Comparison of ENCODE assay signal across 27 cellular contexts in genomic region chr22:49023879-49024774, GRCh38.
"Had no signal": no experiment of that assay in that cellular context is flagged by ENCODE, and none has a peak within 500 bp of the region (broad histone marks: within the 10 kb centered on the region; RNA-seq: fewer than 3 reads in every experiment).

No MANE protein-coding gene starts in this region.

- ATAC-seq: activated CD8-positive, alpha-beta memory T cell treated with anti-CD3 and anti-CD28 coated beads, Interleukin-2, amount 10 ng/mL, durations not matched to agents 7 days and 5 days; activated CD8-positive, alpha-beta T cell treated with anti-CD3 and anti-CD28 coated beads for 36 hours; activated naive CD4-positive, alpha-beta T cell treated with anti-CD3 and anti-CD28 coated beads, Interleukin-2, amount 50 U/mL, for 72 hours; effector memory CD8-positive, alpha-beta T cell; esophagus mucosa; stimulated activated naive CD8-positive, alpha-beta T cell treated with anti-CD3 and anti-CD28 coated beads, Interleukin-15, Interleukin-2, amounts not matched to agents 100 U/mL and 50 U/mL, for 24 hours had no signal

- H3K27me3 Mint-ChIP-seq: activated CD4-positive, alpha-beta T cell treated with anti-CD3 and anti-CD28 coated beads, Interleukin-2, amount 10 ng/mL, durations not matched to agents 7 days and 5 days; activated CD8-positive, alpha-beta memory T cell treated with anti-CD3 and anti-CD28 coated beads, Interleukin-2, amount 10 ng/mL, durations not matched to agents 7 days and 5 days had no signal

- H3K4me2 ChIP-seq: hepatocyte had no signal

- DNase-seq: activated CD4-positive, alpha-beta T cell treated with anti-CD3 and anti-CD28 coated beads, Interleukin-2, amount 10 ng/mL, durations not matched to agents 7 days and 5 days; activated CD4-positive, CD25-positive, alpha-beta regulatory T cell treated with anti-CD3 and anti-CD28 coated beads, Interleukin-2, amount 50 U/mL, for 72 hours; activated CD8-positive, alpha-beta memory T cell treated with anti-CD3 and anti-CD28 coated beads, Interleukin-2, amount 10 ng/mL, durations not matched to agents 7 days and 5 days; activated CD8-positive, alpha-beta T cell treated with anti-CD3 and anti-CD28 coated beads for 36 hours; activated T-cell treated with anti-CD3 and anti-CD28 coated beads for 4 hours; brain microvascular endothelial cell; central memory CD4-positive, alpha-beta T cell; colonic mucosa; effector memory CD8-positive, alpha-beta T cell; foreskin melanocyte; immature natural killer cell; kidney glomerular epithelial cell; mesenchymal stem cell; retina; stimulated activated CD4-positive, alpha-beta T cell treated with anti-CD3 and anti-CD28 coated beads, Interleukin-12 subunit alpha, Interleukin-12 subunit beta, amount 100 ng/mL, for 4 hours; stimulated activated CD4-positive, alpha-beta T cell treated with anti-CD3 and anti-CD28 coated beads, Interleukin-4, amount 100 ng/mL, for 4 hours; stimulated activated naive CD8-positive, alpha-beta T cell treated with anti-CD3 and anti-CD28 coated beads, Interleukin-15, Interleukin-2, amounts not matched to agents 100 U/mL and 50 U/mL, for 24 hours; substantia nigra had no signal

- H3K9me3 Mint-ChIP-seq: activated CD4-positive, alpha-beta T cell treated with anti-CD3 and anti-CD28 coated beads, Interleukin-2, amount 10 ng/mL, durations not matched to agents 7 days and 5 days; activated CD8-positive, alpha-beta T cell treated with anti-CD3 and anti-CD28 coated beads for 36 hours; activated naive CD4-positive, alpha-beta T cell treated with anti-CD3 and anti-CD28 coated beads, Interleukin-2, amount 50 U/mL, for 72 hours; activated T-helper 1 cell treated with anti-CD3 and anti-CD28 coated beads, Interleukin-12 subunit alpha, Interleukin-12 subunit beta, Interleukin-2, Interleukin-4 antibody, amounts not matched to agents 30 ng/mL and 10 ng/mL and 1 ng/mL, durations not matched to agents 14 hours and 24 hours and 36 hours; effector memory CD8-positive, alpha-beta T cell; immature natural killer cell had no signal

- H3K27ac Mint-ChIP-seq: activated CD4-positive, alpha-beta T cell treated with anti-CD3 and anti-CD28 coated beads, Interleukin-2, amount 10 ng/mL, durations not matched to agents 7 days and 5 days; activated CD8-positive, alpha-beta memory T cell treated with anti-CD3 and anti-CD28 coated beads, Interleukin-2, amount 10 ng/mL, durations not matched to agents 7 days and 5 days; activated CD8-positive, alpha-beta T cell treated with anti-CD3 and anti-CD28 coated beads for 36 hours; activated naive CD4-positive, alpha-beta T cell treated with anti-CD3 and anti-CD28 coated beads, Interleukin-2, amount 50 U/mL, for 72 hours; activated T-helper 1 cell treated with anti-CD3 and anti-CD28 coated beads, Interleukin-12 subunit alpha, Interleukin-12 subunit beta, Interleukin-2, Interleukin-4 antibody, amounts not matched to agents 30 ng/mL and 10 ng/mL and 1 ng/mL, durations not matched to agents 14 hours and 24 hours and 36 hours; effector memory CD8-positive, alpha-beta T cell; immature natural killer cell; progenitor cell of endocrine pancreas had no signal

- H3K4me1 ChIP-seq: ascending aorta, colonic mucosa, tibial nerve had no signal

- H3K27ac ChIP-seq: ascending aorta, brain microvascular endothelial cell, colonic mucosa, dorsolateral prefrontal cortex, hepatocyte, tibial nerve, VCaP had no signal

- H3K9me3 ChIP-seq: ascending aorta, colonic mucosa, tibial nerve had no signal

- H3K27me3 ChIP-seq: ascending aorta, brain microvascular endothelial cell, colonic mucosa, tibial nerve had no signal

- H3K4me3 Mint-ChIP-seq: activated CD4-positive, alpha-beta T cell treated with anti-CD3 and anti-CD28 coated beads, Interleukin-2, amount 10 ng/mL, durations not matched to agents 7 days and 5 days; activated CD8-positive, alpha-beta memory T cell treated with anti-CD3 and anti-CD28 coated beads, Interleukin-2, amount 10 ng/mL, durations not matched to agents 7 days and 5 days; activated CD8-positive, alpha-beta T cell treated with anti-CD3 and anti-CD28 coated beads for 36 hours; activated T-helper 1 cell treated with anti-CD3 and anti-CD28 coated beads, Interleukin-12 subunit alpha, Interleukin-12 subunit beta, Interleukin-2, Interleukin-4 antibody, amounts not matched to agents 30 ng/mL and 10 ng/mL and 1 ng/mL, durations not matched to agents 14 hours and 24 hours and 36 hours; effector memory CD8-positive, alpha-beta T cell; immature natural killer cell had no signal

- H3K4me1 Mint-ChIP-seq: activated CD4-positive, alpha-beta T cell treated with anti-CD3 and anti-CD28 coated beads, Interleukin-2, amount 10 ng/mL, durations not matched to agents 7 days and 5 days; activated CD8-positive, alpha-beta memory T cell treated with anti-CD3 and anti-CD28 coated beads, Interleukin-2, amount 10 ng/mL, durations not matched to agents 7 days and 5 days; immature natural killer cell had no signal

- H3K36me3 Mint-ChIP-seq: activated CD8-positive, alpha-beta memory T cell treated with anti-CD3 and anti-CD28 coated beads, Interleukin-2, amount 10 ng/mL, durations not matched to agents 7 days and 5 days; activated naive CD4-positive, alpha-beta T cell treated with anti-CD3 and anti-CD28 coated beads, Interleukin-2, amount 50 U/mL, for 72 hours; immature natural killer cell had no signal

- H3K36me3 ChIP-seq: ascending aorta, brain microvascular endothelial cell, colonic mucosa, tibial nerve had no signal

- H2AFZ ChIP-seq: hepatocyte had no signal

- H3K4me3 ChIP-seq: ascending aorta, colonic mucosa, dorsolateral prefrontal cortex, hepatocyte, tibial nerve had no signal

- H3K79me2 ChIP-seq: hepatocyte had no signal
